Comparison of ENCODE assay signal across 23 cellular contexts in the genomic region with DNA sequence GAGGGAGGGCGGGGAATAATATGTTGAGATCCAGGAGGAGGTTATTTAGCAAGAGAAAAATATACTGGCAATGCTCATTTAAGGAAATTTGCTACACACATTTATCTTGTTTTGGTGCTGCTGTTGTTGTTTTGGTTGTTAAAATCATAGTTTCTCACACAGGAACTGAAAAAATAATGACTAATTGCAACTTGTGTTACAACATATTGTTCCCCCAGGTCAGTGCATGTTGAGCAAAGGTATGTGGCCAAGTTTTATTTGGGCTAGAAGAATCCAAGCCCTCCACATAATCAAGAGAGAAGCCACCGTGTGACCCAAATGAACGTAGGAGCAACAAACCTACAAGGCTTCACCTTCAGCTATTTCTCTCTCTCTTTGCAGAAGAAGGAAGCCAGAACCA.
DNase-seq lines count a peak whose midpoint lies in the region; ATAC-seq, FAIRE-seq and TF ChIP-seq lines count a peak whose summit lies in the region.
"Had no signal": no experiment of that assay in that cellular context is flagged by ENCODE, and none has a peak within 500 bp of the region (broad histone marks: within the 10 kb centered on the region; RNA-seq: fewer than 3 reads in every experiment).

No MANE protein-coding gene starts in this region.

- H3K27me3 ChIP-seq in SK-N-SH (ENCODE audit: insufficient read depth) (no peaks in the 10 kb centered on the region), astrocyte (ENCODE audit: insufficient read depth, low read length) (no peaks in the 10 kb centered on the region), hepatocyte (no peaks in the 10 kb centered on the region), lower lobe of right lung (ENCODE audit: low read depth) (peaks cover 5% of the 10 kb centered on the region)

- no peak for ATAC-seq in SK-N-SH treated with all-trans-retinoic acid at 6 μM for 48 hours
- ATAC-seq in lower lobe of right lung = no peak
- no peak for ATAC-seq in GM18517 (IDR thresholded peaks at IDR 0.05; ENCODE audit: unreplicated experiment)
- ATAC-seq: activated CD8-positive, alpha-beta T cell treated with anti-CD3 and anti-CD28 coated beads, Interleukin-2, amount 10 ng/mL, durations not matched to agents 7 days and 5 days had no signal

- intact Hi-C loops in lower lobe of right lung (cut with DNase I) = no loop called here

- peaks cover 31% of the 10 kb centered on the region for H3K4me1 Mint-ChIP-seq in astrocyte (ENCODE audit: low read depth, unreplicated experiment)
- H3K4me1 Mint-ChIP-seq: neural crest cell had no signal

- 91% methylated on average over 3 of the region's 3 CpGs for WGBS in SK-N-SH (ENCODE audit: low lambda C conversion rate)
- WGBS in hepatocyte (ENCODE audit: low lambda C conversion rate, missing lambda C conversion rate) = 90% methylated on average over 3 of the region's 3 CpGs

- peak overlapping the region; percentile 99 for H3K27ac Mint-ChIP-seq in astrocyte (ENCODE audit: unreplicated experiment)
- H3K27ac Mint-ChIP-seq: activated CD8-positive, alpha-beta T cell treated with anti-CD3 and anti-CD28 coated beads, Interleukin-2, amount 10 ng/mL, durations not matched to agents 7 days and 5 days; activated T-helper 2 cell treated with anti-CD3 and anti-CD28 coated beads, Interferon-gamma antibody, Interleukin-2, Interleukin-4, amounts not matched to agents 10 μg/mL and 5 μg/mL and 100 μg/mL, durations not matched to agents 14 hours and 24 hours and 36 hours; stimulated activated naive CD8-positive, alpha-beta T cell treated with anti-CD3 and anti-CD28 coated beads, Interleukin-15, Interleukin-2, amounts not matched to agents 100 ng/mL and 50 ng/mL, for 24 hours had no signal

- no peaks in the 10 kb centered on the region for H3K36me3 ChIP-seq in SK-N-SH (replicated peaks in 1 of 2; ENCODE audit: control insufficient read depth in 1 of 2, insufficient read depth in 2 of 2, low read length in 1 of 2)
- no peaks in the 10 kb centered on the region for H3K36me3 ChIP-seq in astrocyte (ENCODE audit: insufficient read depth, low read length)
- no peaks in the 10 kb centered on the region for H3K36me3 ChIP-seq in hepatocyte (replicated peaks; ENCODE audit: insufficient read depth, low read depth)
- no peaks in the 10 kb centered on the region for H3K36me3 ChIP-seq in lower lobe of right lung

- no peak for TF ChIP-seq EP300 in SK-N-SH (IDR thresholded peaks at IDR 0.05; ENCODE audit: borderline replicate concordance in 1 of 2, low read depth in 1 of 2, low read length in 1 of 2)

- H3K9me3 ChIP-seq in SK-N-SH (no peaks in the 10 kb centered on the region), astrocyte (ENCODE audit: insufficient read depth, low read depth, low read length) (no peaks in the 10 kb centered on the region), hepatocyte (ENCODE audit: low read depth) (no peaks in the 10 kb centered on the region), lower lobe of right lung (no peaks in the 10 kb centered on the region)

- peaks cover 4 to 18% of the 10 kb centered on the region in 2 experiments for H3K4me1 ChIP-seq in SK-N-SH (ENCODE audit: control insufficient read depth in 1 of 2, insufficient read depth in 2 of 2, low read depth in 1 of 2, low read length in 1 of 2)
- peaks cover 28% of the 10 kb centered on the region for H3K4me1 ChIP-seq in astrocyte (ENCODE audit: insufficient read depth, low read length)
- H3K4me1 ChIP-seq in hepatocyte (ENCODE audit: insufficient read depth) = peaks cover 9% of the 10 kb centered on the region
- H3K4me1 ChIP-seq in lower lobe of right lung = no peaks in the 10 kb centered on the region

- POLR2A ChIA-PET in SK-N-SH (lab: Yijun Ruan, JAX) = no interaction called here

- H3K9me2 ChIP-seq in SK-N-SH (no peaks in the 10 kb centered on the region), hepatocyte (replicated peaks; ENCODE audit: insufficient read depth) (no peaks in the 10 kb centered on the region)

- peaks cover 4% of the 10 kb centered on the region for H3K9me3 Mint-ChIP-seq in astrocyte (ENCODE audit: unreplicated experiment)
- H3K9me3 Mint-ChIP-seq: activated T-helper 2 cell treated with anti-CD3 and anti-CD28 coated beads, Interferon-gamma antibody, Interleukin-2, Interleukin-4, amounts not matched to agents 10 μg/mL and 5 μg/mL and 100 μg/mL, durations not matched to agents 14 hours and 24 hours and 36 hours; stimulated activated naive CD8-positive, alpha-beta T cell treated with anti-CD3 and anti-CD28 coated beads, Interleukin-15, Interleukin-2, amounts not matched to agents 100 ng/mL and 50 ng/mL, for 24 hours had no signal

- H3K9ac ChIP-seq in SK-N-SH (no peak overlapping the region), astrocyte (ENCODE audit: low read length) (peak overlapping the region; percentile 60)

- TF ChIP-seq RAD21 in SK-N-SH (IDR thresholded peaks at IDR 0.05; ENCODE audit: low read length) = no peak

- no peaks in the 10 kb centered on the region for H3K79me2 ChIP-seq in SK-N-SH (ENCODE audit: insufficient read depth)
- no peaks in the 10 kb centered on the region for H3K79me2 ChIP-seq in astrocyte (ENCODE audit: insufficient read depth, low read length)
- no peaks in the 10 kb centered on the region for H3K79me2 ChIP-seq in hepatocyte

- H3K27ac ChIP-seq in SK-N-SH (ENCODE audit: low read depth in 2 of 2, low read length in 1 of 2) = peak overlapping the region; percentile 74 to 85; a peak in 3 of 4 replicates
- peak overlapping the region; percentile 89 for H3K27ac ChIP-seq in astrocyte (ENCODE audit: low read depth, low read length)
- peak overlapping the region; percentile 12 for H3K27ac ChIP-seq in hepatocyte
- peak overlapping the region in 14 of 21 experiments; percentile 7 to 90 (median 46) for H3K27ac ChIP-seq in skin epidermis
- no peak overlapping the region for H3K27ac ChIP-seq in lower lobe of right lung
- H3K27ac ChIP-seq: 22Rv1, C4-2B had no signal

- FAIRE-seq in astrocyte (lab: Jason Lieb, UNC) = peak; percentile 68
- FAIRE-seq: GM19239, H54 had no signal

- H3K27me3 Mint-ChIP-seq in astrocyte (ENCODE audit: low read depth, unreplicated experiment) = no peaks in the 10 kb centered on the region

- DNase-seq in SK-N-SH (no peak), astrocyte (ENCODE audit: low read depth) (peak; percentile 12), hepatocyte (ENCODE audit: low spot score) (no peak), lower lobe of right lung (no peak), SIG-M5 (lab: John Stamatoyannopoulos, UW) (no peak)
- DNase-seq: activated CD8-positive, alpha-beta T cell treated with anti-CD3 and anti-CD28 coated beads, Interleukin-2, amount 10 ng/mL, durations not matched to agents 7 days and 5 days; anterior cingulate cortex; cortex of kidney; glutamatergic neuron; KBM-7; NCI-H1048; retina had no signal

- H2AFZ ChIP-seq in SK-N-SH (ENCODE audit: low read depth) (peak overlapping the region; percentile 74), astrocyte (ENCODE audit: low read depth, low read length) (no peak overlapping the region), hepatocyte (no peak overlapping the region)

- no peak overlapping the region for H3K4me3 Mint-ChIP-seq in astrocyte (ENCODE audit: unreplicated experiment)
- H3K4me3 Mint-ChIP-seq: activated CD8-positive, alpha-beta T cell treated with anti-CD3 and anti-CD28 coated beads, Interleukin-2, amount 10 ng/mL, durations not matched to agents 7 days and 5 days; neural crest cell; stimulated activated naive CD8-positive, alpha-beta T cell treated with anti-CD3 and anti-CD28 coated beads, Interleukin-15, Interleukin-2, amounts not matched to agents 100 ng/mL and 50 ng/mL, for 24 hours had no signal

- peak overlapping the region; percentile 47; the same call in 1 of the 2 replicates for H3K4me2 ChIP-seq in SK-N-SH
- H3K4me2 ChIP-seq in astrocyte (ENCODE audit: low read length) = peak overlapping the region; percentile 78
- no peak overlapping the region for H3K4me2 ChIP-seq in hepatocyte

- H4K20me1 ChIP-seq in SK-N-SH (ENCODE audit: insufficient read depth) = no peaks in the 10 kb centered on the region
- no peaks in the 10 kb centered on the region for H4K20me1 ChIP-seq in astrocyte (ENCODE audit: insufficient read depth, low read length)
- no peaks in the 10 kb centered on the region for H4K20me1 ChIP-seq in hepatocyte (ENCODE audit: insufficient read depth, poor library complexity, severe bottlenecking)

- peaks cover 26% of the 10 kb centered on the region for H3F3A ChIP-seq in SK-N-SH (replicated peaks; ENCODE audit: insufficient read depth)

- peaks cover 1% of the 10 kb centered on the region for H3K36me3 Mint-ChIP-seq in astrocyte (ENCODE audit: low read depth, unreplicated experiment)

- CTCF ChIA-PET in SK-N-SH (lab: Yijun Ruan, JAX) = no interaction called here

- no peak for TF ChIP-seq CTCF in SK-N-SH (IDR thresholded peaks at IDR 0.05)
- TF ChIP-seq CTCF in astrocyte (IDR thresholded peaks at IDR 0.05; ENCODE audit: insufficient read depth, low read depth, low read length) = no peak
- no peak for TF ChIP-seq CTCF in hepatocyte (IDR thresholded peaks at IDR 0.05; ENCODE audit: poor library complexity)
- no peak for TF ChIP-seq CTCF in lower lobe of right lung (IDR thresholded peaks at IDR 0.05)

- H3K4me3 ChIP-seq in SK-N-SH (ENCODE audit: low read depth in 2 of 2, low read length in 1 of 2) = no peak overlapping the region
- H3K4me3 ChIP-seq in astrocyte (ENCODE audit: insufficient read depth, low read depth, low read length) = no peak overlapping the region
- no peak overlapping the region for H3K4me3 ChIP-seq in hepatocyte
- H3K4me3 ChIP-seq in skin epidermis = no peak overlapping the region
- no peak overlapping the region for H3K4me3 ChIP-seq in lower lobe of right lung
- H3K4me3 ChIP-seq: lung had no signal

TF ChIP-seq in SK-N-SH, 30 proteins besides CTCF, POLR2A, EP300 and RAD21 (continues in another document):
- TF ChIP-seq TEAD4 (IDR thresholded peaks at IDR 0.05; ENCODE audit: borderline replicate concordance, insufficient read depth) (no peak), JUND (IDR thresholded peaks at IDR 0.05) (no peak)

TF ChIP-seq in SK-N-SH treated with all-trans-retinoic acid at 6 μM for 48 hours, 23 proteins besides CTCF, POLR2A, EP300 and RAD21 (continues in another document):
- TF ChIP-seq ZFP3 (CRISPR knock-in tag; IDR thresholded peaks at IDR 0.05) = no peak
